In the genomic region with DNA sequence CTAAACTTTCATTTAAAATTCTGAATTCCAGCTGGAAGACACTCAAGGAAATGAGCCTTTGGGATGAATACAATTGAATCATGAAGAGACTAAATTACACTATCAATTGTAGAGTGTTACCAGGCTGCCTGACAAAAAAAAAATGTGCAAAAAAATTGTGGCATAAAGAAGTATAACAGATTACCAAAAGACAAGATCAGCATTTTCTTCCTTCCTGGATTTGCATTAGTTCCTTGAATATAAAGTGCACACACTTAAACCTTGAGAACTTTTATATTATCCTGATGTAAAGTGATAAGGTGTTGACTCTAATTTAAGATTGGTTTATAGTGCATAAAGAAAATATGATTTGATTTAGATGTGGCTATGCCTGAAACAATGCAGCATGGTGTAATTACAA, we compare ENCODE assay signal across 20 cellular contexts.
"Had no signal": no experiment of that assay in that cellular context is flagged by ENCODE, and none has a peak within 500 bp of the region (broad histone marks: within the 10 kb centered on the region; RNA-seq: fewer than 3 reads in every experiment).

No MANE protein-coding gene starts in this region.

- DNase-seq: activated B cell treated with CpG ODN at 0.5 μM for 24 hours; activated CD4-positive, alpha-beta memory T cell treated with anti-CD3 and anti-CD28 coated beads, Interleukin-2, amount 10 ng/mL, durations not matched to agents 7 days and 5 days; activated CD4-positive, alpha-beta T cell treated with anti-CD3 and anti-CD28 coated beads for 48 hours; activated naive CD4-positive, alpha-beta T cell treated with Interleukin-2 at 50 U/mL for 16 hours; activated naive CD8-positive, alpha-beta T cell treated with anti-CD3 and anti-CD28 coated beads, Interleukin-2, amount 10 ng/mL, durations not matched to agents 7 days and 5 days; activated T-cell treated with anti-CD3 and anti-CD28 coated beads, Interleukin-2, amount 50 U/mL, for 1 hour; amygdala; body of pancreas; central memory CD4-positive, alpha-beta T cell; endodermal cell; kidney; naive thymus-derived CD8-positive, alpha-beta T cell; pancreas; stimulated activated CD4-positive, alpha-beta T cell treated with anti-CD3 and anti-CD28 coated beads, Interleukin-12 subunit alpha, Interleukin-12 subunit beta, amount 100 ng/mL, for 4 hours; stimulated activated CD4-positive, alpha-beta T cell treated with anti-CD3 and anti-CD28 coated beads, Interleukin-1b, Interleukin-23, amount 100 ng/mL, for 48 hours; stimulated activated naive CD4-positive, alpha-beta T cell treated with Interleukin-2 at 50 U/mL for 16 hours; T-helper 1 cell; T-helper 9 cell had no signal

- H3K4me3 ChIP-seq: body of pancreas, pancreas had no signal

- H3K9me3 ChIP-seq: body of pancreas had no signal

- H3K36me3 ChIP-seq: pancreas had no signal

- H3K27ac ChIP-seq: body of pancreas, epithelial cell of prostate, foreskin keratinocyte, pancreas had no signal

- ATAC-seq: body of pancreas; foreskin keratinocyte; naive thymus-derived CD8-positive, alpha-beta T cell had no signal

- H3K4me1 ChIP-seq: body of pancreas, pancreas had no signal

- H3K27me3 ChIP-seq: body of pancreas, foreskin keratinocyte, pancreas had no signal
